ENCODE assay signal across 20 cellular contexts in genomic region chr6:35027807-35028206, GRCh38.
DNase-seq lines count a peak whose midpoint lies in the region; ATAC-seq and TF ChIP-seq lines count a peak whose summit lies in the region.
"Had no signal": no experiment of that assay in that cellular context is flagged by ENCODE, and none has a peak within 500 bp of the region (broad histone marks: within the 10 kb centered on the region; RNA-seq: fewer than 3 reads in every experiment).

No MANE protein-coding gene starts in this region.

- no CpG with 5 or more reads among the region's 2 CpGs for WGBS in right lobe of liver (ENCODE audit: insufficient coverage, low coverage, low lambda C conversion rate, missing lambda C conversion rate)

- H3K27ac Mint-ChIP-seq in GM23338: peak overlapping the region; percentile 25
- peak overlapping the region in 3 of 5 experiments; percentile 35 to 91 (median 66) for H3K27ac Mint-ChIP-seq in brain
- H3K27ac Mint-ChIP-seq: activated CD4-positive, alpha-beta T cell treated with anti-CD3 and anti-CD28 coated beads, Interleukin-2, amount 10 ng/mL, durations not matched to agents 24 days and 14 days; natural killer cell had no signal

- no peaks in the 10 kb centered on the region for H3K9me3 Mint-ChIP-seq in GM23338
- no peaks in the 10 kb centered on the region for H3K9me3 Mint-ChIP-seq in brain
- H3K9me3 Mint-ChIP-seq: activated CD4-positive, alpha-beta T cell treated with anti-CD3 and anti-CD28 coated beads, Interleukin-2, amount 10 ng/mL, durations not matched to agents 24 days and 14 days; natural killer cell had no signal

- H3K4me3 Mint-ChIP-seq in GM23338 (no peak overlapping the region), brain (no peak overlapping the region)
- H3K4me3 Mint-ChIP-seq: activated CD4-positive, alpha-beta T cell treated with anti-CD3 and anti-CD28 coated beads, Interleukin-2, amount 10 ng/mL, durations not matched to agents 24 days and 14 days; natural killer cell had no signal

- CTCF ChIA-PET in PC-9 (lab: Charles Lee): no interaction called here

- peaks cover 57% of the 10 kb centered on the region for H3K4me1 Mint-ChIP-seq in GM23338
- H3K4me1 Mint-ChIP-seq in brain: peaks cover 67% of the 10 kb centered on the region
- H3K4me1 Mint-ChIP-seq: activated CD4-positive, alpha-beta T cell treated with anti-CD3 and anti-CD28 coated beads, Interleukin-2, amount 10 ng/mL, durations not matched to agents 24 days and 14 days had no signal

- BruUV-seq in PC-9 (replicated peaks; lab: Mats Ljungman, UMichigan): no TSS peak

- ATAC-seq in GM23338 (no peak), right lobe of liver (peak; percentile 59 to 83 (median 73))
- ATAC-seq: foreskin keratinocyte, left lung, natural killer cell had no signal

- no peaks in the 10 kb centered on the region for H3K27me3 ChIP-seq in GM23338 (ENCODE audit: insufficient read depth)
- H3K27me3 ChIP-seq in right lobe of liver: no peaks in the 10 kb centered on the region
- H3K27me3 ChIP-seq in PC-9 (ENCODE audit: insufficient read depth, low read depth): no peaks in the 10 kb centered on the region
- no peaks in the 10 kb centered on the region for H3K27me3 ChIP-seq in colonic mucosa
- H3K27me3 ChIP-seq: foreskin keratinocyte, left lung, MG63, spleen had no signal

- H3K27ac ChIP-seq in GM23338 (ENCODE audit: low read depth) (no peak overlapping the region), right lobe of liver (peak overlapping the region in 2 of 3 donors; percentile 45 to 48), substantia nigra (ENCODE audit: low read depth, low read length, poor library complexity, severe bottlenecking) (peak overlapping the region; percentile 47), PC-9 (no peak overlapping the region), colonic mucosa (no peak overlapping the region)
- H3K27ac ChIP-seq: foreskin keratinocyte, RWPE1 had no signal

- H3F3A ChIP-seq in GM23338 (replicated peaks; ENCODE audit: low read depth) (0 out of 2 replicates have a peak, but pooled peaks cover 3% of the 10 kb centered on the region), PC-9 (ENCODE audit: insufficient read depth, low read depth) (peaks cover 24% of the 10 kb centered on the region; the same call in 1 of the 2 replicates)

- peaks cover 53% of the 10 kb centered on the region for H3K4me1 ChIP-seq in GM23338 (ENCODE audit: insufficient read depth)
- H3K4me1 ChIP-seq in right lobe of liver: peaks cover 0 to 41% (median 8%) of the 10 kb centered on the region in 4 donors
- peaks cover 34% of the 10 kb centered on the region for H3K4me1 ChIP-seq in PC-9 (replicated peaks; ENCODE audit: insufficient read depth)
- H3K4me1 ChIP-seq in colonic mucosa: peaks cover 3% of the 10 kb centered on the region

- TF ChIP-seq CTCF in GM23338 (conservative IDR thresholded peaks at IDR 0.05; ENCODE audit: low read depth in 2 of 2) (no peak), brain (conservative IDR thresholded peaks at IDR 0.05) (no peak), right lobe of liver (IDR thresholded peaks at IDR 0.05) (no peak), PC-9 (conservative IDR thresholded peaks at IDR 0.05) (no peak), colonic mucosa (IDR thresholded peaks at IDR 0.05) (no peak)

- DNase-seq in GM23338 (ENCODE audit: low spot score) (no peak), right lobe of liver (no peak), substantia nigra (lab: John Stamatoyannopoulos, UW) (peak in 3 of 49 donors; percentile 18 to 47 (median 31)), HK-2 (ENCODE audit: unreplicated experiment) (no peak), amniotic stem cell (lab: John Stamatoyannopoulos, UW) (no peak), PC-9 (no peak), colonic mucosa (no peak)
- DNase-seq: activated CD4-positive, alpha-beta T cell treated with anti-CD3 and anti-CD28 coated beads, Interleukin-2, amount 10 ng/mL, durations not matched to agents 24 days and 14 days; activated gamma-delta T cell treated with Interleukin-2 at 50 U/mL for 16 hours; amygdala; foreskin keratinocyte; left lung; MG63; natural killer cell; NCI-H146; NK-92 treated with Interleukin-12 subunit alpha and Interleukin-12 subunit beta, amount 100 ng/mL, for 24 hours; spleen; SW 1271 had no signal

- TF ChIP-seq POLR2A in right lobe of liver (IDR thresholded peaks at IDR 0.05): no peak

- H3K27me3 Mint-ChIP-seq in GM23338 (ENCODE audit: insufficient read depth, low read depth, poor library complexity): peaks cover 9% of the 10 kb centered on the region
- H3K27me3 Mint-ChIP-seq in brain: no peaks in the 10 kb centered on the region
- H3K27me3 Mint-ChIP-seq: activated CD4-positive, alpha-beta T cell treated with anti-CD3 and anti-CD28 coated beads, Interleukin-2, amount 10 ng/mL, durations not matched to agents 24 days and 14 days had no signal

- H4K20me1 ChIP-seq in GM23338 (replicated peaks; ENCODE audit: insufficient read depth): no peaks in the 10 kb centered on the region; the same call in 1 of the 2 replicates
- no peaks in the 10 kb centered on the region for H4K20me1 ChIP-seq in PC-9 (ENCODE audit: insufficient read depth)

- no peaks in the 10 kb centered on the region for H3K36me3 ChIP-seq in GM23338 (ENCODE audit: insufficient read depth)
- H3K36me3 ChIP-seq in right lobe of liver: no peaks in the 10 kb centered on the region
- H3K36me3 ChIP-seq in PC-9 (ENCODE audit: low read depth): no peaks in the 10 kb centered on the region
- no peaks in the 10 kb centered on the region for H3K36me3 ChIP-seq in colonic mucosa

- intact Hi-C loops in right lobe of liver (cut with DNase I): no loop called here
- intact Hi-C loops in PC-9 (cut with micrococcal nuclease; ENCODE audit: unreplicated experiment): no loop called here
- intact Hi-C loops in colonic mucosa (cut with DNase I): no loop called here

- POLR2A ChIA-PET in PC-9 (lab: Charles Lee; ENCODE audit: unreplicated experiment): interaction anchor here (0.5 kb wide), 1 partner anchor 10 kb away, joined by 4 read pairs; no protein-coding TSS in a partner anchor

- no peak overlapping the region for H3K9ac ChIP-seq in colonic mucosa (ENCODE audit: low read depth in 2 of 2, low read length in 2 of 2)

- H2AFZ ChIP-seq in GM23338 (no peak overlapping the region), PC-9 (no peak overlapping the region)

- no peaks in the 10 kb centered on the region for H3K9me3 ChIP-seq in right lobe of liver
- no peaks in the 10 kb centered on the region for H3K9me3 ChIP-seq in PC-9 (ENCODE audit: insufficient read depth, low read depth)
- no peaks in the 10 kb centered on the region for H3K9me3 ChIP-seq in colonic mucosa
- H3K9me3 ChIP-seq: left lung, MG63, spleen had no signal

- H3K9me2 ChIP-seq in GM23338 (ENCODE audit: insufficient read depth) (no peaks in the 10 kb centered on the region; the same call in 1 of the 2 replicates), PC-9 (ENCODE audit: insufficient read depth) (no peaks in the 10 kb centered on the region)

- H3K79me2 ChIP-seq in GM23338 (replicated peaks; ENCODE audit: insufficient read depth): no peaks in the 10 kb centered on the region
- 0 out of 2 replicates have a peak, but pooled peaks cover 3% of the 10 kb centered on the region for H3K79me2 ChIP-seq in PC-9 (ENCODE audit: low read depth)

- no peak overlapping the region for H3K4me3 ChIP-seq in GM23338
- no peak overlapping the region for H3K4me3 ChIP-seq in right lobe of liver
- H3K4me3 ChIP-seq in PC-9: no peak overlapping the region
- H3K4me3 ChIP-seq in colonic mucosa: no peak overlapping the region
- H3K4me3 ChIP-seq: left lung, MG63, spleen had no signal

- H3K36me3 Mint-ChIP-seq in GM23338 (ENCODE audit: low read depth) (no peaks in the 10 kb centered on the region; the same call in 1 of the 3 replicates), brain (peaks cover 29% of the 10 kb centered on the region)
- H3K36me3 Mint-ChIP-seq: natural killer cell had no signal

- H3K4me2 ChIP-seq in GM23338: no peak overlapping the region
- no peak overlapping the region for H3K4me2 ChIP-seq in PC-9

TF ChIP-seq in GM23338, 12 proteins besides CTCF, POLR2A, EP300 and RAD21 (continues in another document):
- TF ChIP-seq JUNB (IDR thresholded peaks at IDR 0.05; ENCODE audit: unreplicated experiment) (no peak), CREB1 (CRISPR knock-in tag; IDR thresholded peaks at IDR 0.05; ENCODE audit: low read depth) (no peak), ZNF114 (CRISPR knock-in tag; IDR thresholded peaks at IDR 0.05) (no peak), EZH2 (IDR thresholded peaks at IDR 0.05; ENCODE audit: low read depth, unreplicated experiment) (no peak), STAT1 (IDR thresholded peaks at IDR 0.05; ENCODE audit: unreplicated experiment) (no peak), EZH2phosphoT487 (IDR thresholded peaks at IDR 0.05; ENCODE audit: unreplicated experiment) (no peak)
- TF ChIP-seq, protein P1, sequence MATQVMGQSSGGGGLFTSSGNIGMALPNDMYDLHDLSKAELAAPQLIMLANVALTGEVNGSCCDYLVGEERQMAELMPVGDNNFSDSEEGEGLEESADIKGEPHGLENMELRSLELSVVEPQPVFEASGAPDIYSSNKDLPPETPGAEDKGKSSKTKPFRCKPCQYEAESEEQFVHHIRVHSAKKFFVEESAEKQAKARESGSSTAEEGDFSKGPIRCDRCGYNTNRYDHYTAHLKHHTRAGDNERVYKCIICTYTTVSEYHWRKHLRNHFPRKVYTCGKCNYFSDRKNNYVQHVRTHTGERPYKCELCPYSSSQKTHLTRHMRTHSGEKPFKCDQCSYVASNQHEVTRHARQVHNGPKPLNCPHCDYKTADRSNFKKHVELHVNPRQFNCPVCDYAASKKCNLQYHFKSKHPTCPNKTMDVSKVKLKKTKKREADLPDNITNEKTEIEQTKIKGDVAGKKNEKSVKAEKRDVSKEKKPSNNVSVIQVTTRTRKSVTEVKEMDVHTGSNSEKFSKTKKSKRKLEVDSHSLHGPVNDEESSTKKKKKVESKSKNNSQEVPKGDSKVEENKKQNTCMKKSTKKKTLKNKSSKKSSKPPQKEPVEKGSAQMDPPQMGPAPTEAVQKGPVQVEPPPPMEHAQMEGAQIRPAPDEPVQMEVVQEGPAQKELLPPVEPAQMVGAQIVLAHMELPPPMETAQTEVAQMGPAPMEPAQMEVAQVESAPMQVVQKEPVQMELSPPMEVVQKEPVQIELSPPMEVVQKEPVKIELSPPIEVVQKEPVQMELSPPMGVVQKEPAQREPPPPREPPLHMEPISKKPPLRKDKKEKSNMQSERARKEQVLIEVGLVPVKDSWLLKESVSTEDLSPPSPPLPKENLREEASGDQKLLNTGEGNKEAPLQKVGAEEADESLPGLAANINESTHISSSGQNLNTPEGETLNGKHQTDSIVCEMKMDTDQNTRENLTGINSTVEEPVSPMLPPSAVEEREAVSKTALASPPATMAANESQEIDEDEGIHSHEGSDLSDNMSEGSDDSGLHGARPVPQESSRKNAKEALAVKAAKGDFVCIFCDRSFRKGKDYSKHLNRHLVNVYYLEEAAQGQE (IDR thresholded peaks at IDR 0.05; ENCODE audit: unreplicated experiment): no peak

Comparison
In these comparisons a context has a peak if more than half of its experiments do, and no peak if none do; other contexts are left out.
1. H3K27ac ChIP-seq: peak in right lobe of liver (2 of 3) and substantia nigra (single experiment); none in GM23338 (single experiment), PC-9 (single experiment) and colonic mucosa (single experiment).